8 cellular contexts compared by ENCODE assay signal in genomic region chr17:11644265-11645212, GRCh38. TPM values are rescaled to one million over a fixed set of nuclear protein-coding genes. Genes with fewer than 3 reads are reported as not detected.
DNase-seq lines count a peak whose midpoint lies in the region; ATAC-seq and TF ChIP-seq lines count a peak whose summit lies in the region.

No MANE protein-coding gene starts in this region.

- CTCF ChIA-PET in activated CD8-positive, alpha-beta T cell treated with anti-CD3 and anti-CD28 coated beads, Interleukin-2, amount 10 ng/mL, durations not matched to agents 7 days and 5 days (lab: Charles Lee) = interaction anchor here (0.7 to 2.5 kb wide), 11 partner anchors 8 to 907 kb away, joined by 3 to 18 read pairs (median 3); no protein-coding TSS in a partner anchor

- intact Hi-C loops in posterior vena cava (cut with DNase I) = no loop called here

- H2BK12ac ChIP-seq in neuronal stem cell (ENCODE audit: low read length) = no peak overlapping the region

- H3K4me1 Mint-ChIP-seq in activated CD8-positive, alpha-beta T cell treated with anti-CD3 and anti-CD28 coated beads, Interleukin-2, amount 10 ng/mL, durations not matched to agents 7 days and 5 days (ENCODE audit: low read depth) = no peaks in the 10 kb centered on the region

- no peaks in the 10 kb centered on the region for H3K36me3 ChIP-seq in H7 (replicated peaks; ENCODE audit: control insufficient read depth, insufficient read depth, low read length)
- H3K36me3 ChIP-seq in neuronal stem cell (replicated peaks in 1 of 2; ENCODE audit: control insufficient read depth in 2 of 2, insufficient read depth in 2 of 2, low read length in 2 of 2) = no peaks in the 10 kb centered on the region

- ATAC-seq in activated CD8-positive, alpha-beta T cell treated with anti-CD3 and anti-CD28 coated beads, Interleukin-2, amount 10 ng/mL, durations not matched to agents 7 days and 5 days = no peak

- no peak overlapping the region for H2AK5ac ChIP-seq in neuronal stem cell (ENCODE audit: low read depth, low read length)

- H3K27ac Mint-ChIP-seq in activated CD8-positive, alpha-beta T cell treated with anti-CD3 and anti-CD28 coated beads, Interleukin-2, amount 10 ng/mL, durations not matched to agents 7 days and 5 days = no peak overlapping the region

- H3K27me3 Mint-ChIP-seq in activated CD8-positive, alpha-beta T cell treated with anti-CD3 and anti-CD28 coated beads, Interleukin-2, amount 10 ng/mL, durations not matched to agents 7 days and 5 days (ENCODE audit: low read depth) = no peaks in the 10 kb centered on the region

- no peaks in the 10 kb centered on the region for H3K9me3 ChIP-seq in neuronal stem cell (replicated peaks in 1 of 2; ENCODE audit: control insufficient read depth in 2 of 2, insufficient read depth in 1 of 2, low read depth in 1 of 2, low read length in 2 of 2)

- no peak overlapping the region for H4K8ac ChIP-seq in neuronal stem cell (ENCODE audit: low read depth, low read length)

- H3K27ac ChIP-seq in C4-2B (no peak overlapping the region), neuronal stem cell (replicated peaks; ENCODE audit: low read length) (no peak overlapping the region)

- H2AFZ ChIP-seq in neuronal stem cell (ENCODE audit: low read length) = no peak overlapping the region

- no peaks in the 10 kb centered on the region for H3K79me1 ChIP-seq in neuronal stem cell (ENCODE audit: low read depth, low read length)

- no peak overlapping the region for H3K18ac ChIP-seq in neuronal stem cell (ENCODE audit: low read length)

- H4K91ac ChIP-seq in neuronal stem cell (ENCODE audit: low read depth, low read length, poor library complexity) = no peak overlapping the region

- WGBS in neuronal stem cell (ENCODE audit: extremely low coverage in 2 of 2, insufficient read length in 2 of 2, insufficient replicate concordance in 1 of 2), 2 donors = no CpG with 5 or more reads among the region's 18 CpGs

- H2BK5ac ChIP-seq in neuronal stem cell (ENCODE audit: low read length) = no peak overlapping the region

- H3K4ac ChIP-seq in neuronal stem cell (ENCODE audit: low read length) = no peak overlapping the region

- H3K9ac ChIP-seq in neuronal stem cell (ENCODE audit: low read depth, low read length, poor library complexity) = no peak overlapping the region

- H3K4me3 Mint-ChIP-seq in activated CD8-positive, alpha-beta T cell treated with anti-CD3 and anti-CD28 coated beads, Interleukin-2, amount 10 ng/mL, durations not matched to agents 7 days and 5 days = no peak overlapping the region

- H3K36me3 Mint-ChIP-seq in activated CD8-positive, alpha-beta T cell treated with anti-CD3 and anti-CD28 coated beads, Interleukin-2, amount 10 ng/mL, durations not matched to agents 7 days and 5 days (ENCODE audit: low read depth) = no peaks in the 10 kb centered on the region

- H3K4me2 ChIP-seq in neuronal stem cell (ENCODE audit: insufficient read depth, low read length, poor library complexity, severe bottlenecking) = no peak overlapping the region

- no peak overlapping the region for H2BK120ac ChIP-seq in neuronal stem cell (ENCODE audit: low read depth, low read length)

- H3K14ac ChIP-seq in neuronal stem cell (ENCODE audit: low read length) = no peak overlapping the region

- no peak overlapping the region for H2BK15ac ChIP-seq in neuronal stem cell (ENCODE audit: low read length)

- no peaks in the 10 kb centered on the region for H3K4me1 ChIP-seq in neuronal stem cell (ENCODE audit: control insufficient read depth in 2 of 2, insufficient read depth in 1 of 2, low read depth in 1 of 2, low read length in 2 of 2)

- DNase-seq in H7 (peak; percentile 73), NCI-H345 treated with DMSO at 0.1 percent for 48 hours (lab: John Stamatoyannopoulos, UW; ENCODE audit: unreplicated experiment) (peak; percentile 60), fibroblast of the conjunctiva (ENCODE audit: low read depth) (peak; percentile 49), neuronal stem cell (ENCODE audit: low spot score) (peak; percentile 67), ureter (ENCODE audit: low spot score) (peak; percentile 74), posterior vena cava (ENCODE audit: low spot score) (no peak)
- DNase-seq in activated CD8-positive, alpha-beta T cell treated with anti-CD3 and anti-CD28 coated beads, Interleukin-2, amount 10 ng/mL, durations not matched to agents 7 days and 5 days = peak; percentile 60

- H3K27me3 ChIP-seq in H7 (ENCODE audit: control insufficient read depth, insufficient read depth, low read length) = no peaks in the 10 kb centered on the region
- H3K27me3 ChIP-seq in neuronal stem cell (ENCODE audit: control insufficient read depth in 3 of 3, insufficient read depth in 3 of 3, low read depth in 1 of 3, low read length in 3 of 3) = no peaks in the 10 kb centered on the region

- H3K23ac ChIP-seq in neuronal stem cell (ENCODE audit: low read depth, low read length, poor library complexity) = no peak overlapping the region

- POLR2A ChIA-PET in activated CD8-positive, alpha-beta T cell treated with anti-CD3 and anti-CD28 coated beads, Interleukin-2, amount 10 ng/mL, durations not matched to agents 7 days and 5 days (lab: Charles Lee) = interaction anchor here (0.6 kb wide), 1 partner anchor 77 kb away, joined by 3 read pairs; no protein-coding TSS in a partner anchor

- TF ChIP-seq CTCF in C4-2B (conservative IDR thresholded peaks at IDR 0.05) = peak; percentile 93

- no peaks in the 10 kb centered on the region for H3K9me3 Mint-ChIP-seq in activated CD8-positive, alpha-beta T cell treated with anti-CD3 and anti-CD28 coated beads, Interleukin-2, amount 10 ng/mL, durations not matched to agents 7 days and 5 days (ENCODE audit: insufficient read depth)

- H3K4me3 ChIP-seq in H7 (ENCODE audit: insufficient read depth, low read depth, low read length) (no peak overlapping the region), neuronal stem cell (ENCODE audit: low read length in 2 of 2) (no peak overlapping the region)

RNA-seq across cellular contexts. Expression of gene DNAH9, which starts 46.3 kb away (rescaled TPM):
- 0.85 and 0.97 TPM in 2 replicates for total RNA-seq in H7 (2014; rRNA removed; shearing (Covaris generic))
- not detected for total RNA-seq in activated CD8-positive, alpha-beta T cell treated with anti-CD3 and anti-CD28 coated beads, Interleukin-2, amount 10 ng/mL, durations not matched to agents 7 days and 5 days
- 1.1 TPM for polyA plus RNA-seq in neuronal stem cell (2013, experiment 1 of 2)
- 2.7 TPM for polyA plus RNA-seq in neuronal stem cell (2013, experiment 2 of 2)
- total RNA-seq in ureter (1.7 TPM), posterior vena cava (under 1 TPM; 0.14 to 0.46 TPM)
